12 cellular contexts compared by ENCODE assay signal in the genomic region with DNA sequence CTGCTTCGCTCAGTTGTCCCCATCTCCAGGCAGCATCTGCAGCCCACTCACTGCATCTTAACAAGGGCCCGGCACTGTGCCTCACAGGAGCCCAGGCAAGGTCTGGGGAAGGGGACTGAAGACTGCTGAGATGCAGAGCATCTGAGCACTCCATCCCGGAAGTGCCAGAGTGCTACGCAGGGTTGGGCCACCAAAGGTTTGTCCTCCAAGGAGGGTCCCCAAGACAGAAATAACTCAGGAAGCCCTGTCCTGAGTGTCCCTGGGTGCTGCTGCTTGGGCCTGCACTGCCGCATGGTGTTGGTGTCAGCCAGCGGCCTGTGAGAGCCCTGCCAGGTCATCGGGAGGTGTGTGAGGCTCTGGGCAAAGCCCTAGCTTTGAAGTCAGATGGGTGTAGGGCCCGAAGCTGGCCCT.
A peak's percentile ranks its signal among the peaks of the same experiment; 100 is the strongest.
DNase-seq lines count a peak whose midpoint lies in the region; ATAC-seq and TF ChIP-seq lines count a peak whose summit lies in the region.
"Had no signal": no experiment of that assay in that cellular context is flagged by ENCODE, and none has a peak within 500 bp of the region (broad histone marks: within the 10 kb centered on the region; RNA-seq: fewer than 3 reads in every experiment).

No MANE protein-coding gene starts in this region.

- WGBS in right cardiac atrium = 76% methylated on average over 8 of the region's 8 CpGs

- H3K4me1 ChIP-seq in right cardiac atrium (ENCODE audit: control insufficient read depth, insufficient read depth, low read length) (peaks cover 6% of the 10 kb centered on the region), upper lobe of right lung (no peaks in the 10 kb centered on the region), mucosa of descending colon (ENCODE audit: low read depth) (peaks cover 6% of the 10 kb centered on the region)

- H3K27ac ChIP-seq in right cardiac atrium (ENCODE audit: low read length) (no peak overlapping the region), upper lobe of right lung (no peak overlapping the region)

- ATAC-seq in right cardiac atrium (peak in 1 of 2 donors; percentile 53), upper lobe of right lung (no peak), GM18505 (IDR thresholded peaks at IDR 0.05; ENCODE audit: unreplicated experiment) (no peak), mucosa of descending colon (no peak), omental fat pad (ENCODE audit: low FRiP score) (no peak)

- peak overlapping the region in 2 of 3 experiments; percentile 33 to 79 for H3K27ac Mint-ChIP-seq in nephron

- no peaks in the 10 kb centered on the region for H3K27me3 ChIP-seq in right cardiac atrium (ENCODE audit: control insufficient read depth, insufficient read depth)
- H3K27me3 ChIP-seq in upper lobe of right lung = no peaks in the 10 kb centered on the region

- H3K27me3 Mint-ChIP-seq in nephron (ENCODE audit: low read depth) = no peaks in the 10 kb centered on the region

- peaks cover 6% of the 10 kb centered on the region for H3K9me3 Mint-ChIP-seq in nephron

- no peak for TF ChIP-seq POLR2A in GM18505 (IDR thresholded peaks at IDR 0.05; ENCODE audit: borderline replicate concordance, extremely low read depth, insufficient read depth, insufficient read length)

- no peak for TF ChIP-seq CTCF in nephron (IDR thresholded peaks at IDR 0.05; ENCODE audit: unreplicated experiment in 3 of 3)
- no peak for TF ChIP-seq CTCF in upper lobe of right lung (IDR thresholded peaks at IDR 0.05)
- no peak for TF ChIP-seq CTCF in mucosa of descending colon (IDR thresholded peaks at IDR 0.05)
- TF ChIP-seq CTCF in omental fat pad (IDR thresholded peaks at IDR 0.05) = no peak

- intact Hi-C loops in cardiac septum (cut with DNase I) = loop anchor here (10.0 kb wide), 1 partner anchor 284 kb away; a partner anchor contains a TSS
- intact Hi-C loops in right cardiac atrium (cut with DNase I) = no loop called here
- intact Hi-C loops in upper lobe of right lung (cut with DNase I) = no loop called here
- intact Hi-C loops in mucosa of descending colon (cut with DNase I, micrococcal nuclease) = no loop called here

- H3K9me3 ChIP-seq in right cardiac atrium (ENCODE audit: control insufficient read depth, low read length) = no peaks in the 10 kb centered on the region
- no peaks in the 10 kb centered on the region for H3K9me3 ChIP-seq in upper lobe of right lung
- no peaks in the 10 kb centered on the region for H3K9me3 ChIP-seq in mucosa of descending colon

- no peak overlapping the region for H3K4me3 Mint-ChIP-seq in nephron

- no peaks in the 10 kb centered on the region for H3K36me3 Mint-ChIP-seq in nephron (ENCODE audit: low read depth)

- no peaks in the 10 kb centered on the region for H3K36me3 ChIP-seq in upper lobe of right lung
- no peaks in the 10 kb centered on the region for H3K36me3 ChIP-seq in mucosa of descending colon (ENCODE audit: low read depth)

- DNase-seq in cardiac septum (ENCODE audit: low spot score) (peak; percentile 83), right cardiac atrium (peak in 2 of 3 donors; percentile 73 to 82), upper lobe of right lung (peak; percentile 48), mucosa of descending colon (no peak), omental fat pad (ENCODE audit: low spot score) (no peak)
- DNase-seq: C1 segment of cervical spinal cord, DMS79, KBM-7, NCI-H1694 treated with DMSO at 0.1 percent for 48 hours, NCI-H524 had no signal

- H3K4me1 Mint-ChIP-seq in nephron = peaks cover 49% of the 10 kb centered on the region

- H3K4me3 ChIP-seq in right cardiac atrium (ENCODE audit: low read length) (no peak overlapping the region), upper lobe of right lung (no peak overlapping the region), mucosa of descending colon (no peak overlapping the region)

Comparison
In these comparisons a context has a peak if more than half of its experiments do, and no peak if none do; other contexts are left out.
1. DNase-seq: peak in cardiac septum (single experiment), right cardiac atrium (2 of 3) and upper lobe of right lung (single experiment); none in mucosa of descending colon (0 of 3) and omental fat pad (single experiment).